25 cellular contexts compared by ENCODE assay signal in the genomic region with DNA sequence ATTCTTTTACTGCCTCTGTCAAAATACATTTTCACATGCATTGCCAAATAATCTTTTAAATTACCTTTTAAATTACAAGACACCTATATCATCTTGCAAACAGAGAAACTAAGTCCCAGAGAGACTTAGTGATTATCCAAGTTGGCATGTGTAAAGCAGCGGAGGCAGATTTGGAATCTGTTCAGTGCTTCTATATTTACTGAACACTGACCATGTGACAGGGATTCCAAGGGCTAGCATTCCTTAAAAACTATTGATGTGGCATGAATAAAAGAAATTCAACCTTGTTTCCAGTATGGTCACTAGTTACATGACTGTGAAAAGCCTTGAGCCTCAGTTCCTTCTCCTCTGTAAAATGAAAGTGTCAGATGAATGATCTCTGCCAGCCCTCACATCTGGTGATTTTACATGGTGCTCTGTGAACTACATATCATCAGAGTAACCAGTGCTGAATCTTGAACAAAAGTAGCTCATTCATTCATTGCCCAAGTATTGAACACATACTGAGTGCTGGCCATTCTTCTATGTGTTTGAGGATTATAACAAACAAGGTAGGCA.
"Had no signal": no experiment of that assay in that cellular context is flagged by ENCODE, and none has a peak within 500 bp of the region (broad histone marks: within the 10 kb centered on the region; RNA-seq: fewer than 3 reads in every experiment).

No MANE protein-coding gene starts in this region.

- H3K4me1 ChIP-seq: ascending aorta, body of pancreas, SJCRH30 had no signal

- DNase-seq: activated CD4-positive, alpha-beta T cell treated with anti-CD3 and anti-CD28 coated beads for 36 hours; activated effector memory CD4-positive, alpha-beta T cell treated with anti-CD3 and anti-CD28 coated beads, Interleukin-2, amount 50 U/mL, for 16 hours; activated naive CD4-positive, alpha-beta T cell treated with Interleukin-2 at 50 U/mL for 16 hours; activated T-cell treated with anti-CD3 and anti-CD28 coated beads, Interleukin-2, amount 50 U/mL, for 4 hours; amniotic stem cell; body of pancreas; MM.1S; NCI-H1105 treated with DMSO at 0.1 percent for 48 hours; NCI-H1436 treated with DMSO at 0.1 percent for 48 hours; NCI-H1930; NCI-H2171 treated with DMSO at 0.1 percent for 48 hours; NCI-H226; NCI-H526; NCI-H774; OCI-M1; RPMI8226; SJCRH30; SK-N-SH had no signal

- H3K9me3 Mint-ChIP-seq: activated T-cell treated with anti-CD3 and anti-CD28 coated beads, Interleukin-2, amount 50 U/mL, for 4 hours; central memory CD8-positive, alpha-beta T cell had no signal

- ATAC-seq: activated CD4-positive, alpha-beta T cell treated with anti-CD3 and anti-CD28 coated beads for 36 hours; activated T-cell treated with anti-CD3 and anti-CD28 coated beads, Interleukin-2, amount 50 U/mL, for 4 hours; body of pancreas; Panc1; Right ventricle myocardium inferior had no signal

- H3K27ac ChIP-seq: ascending aorta, body of pancreas, KMS-11, SJCRH30, VCaP had no signal

- H3K4me3 ChIP-seq: ascending aorta, body of pancreas, SJCRH30 had no signal

- FAIRE-seq: bronchial epithelial cell had no signal

- H3K4me1 Mint-ChIP-seq: activated CD4-positive, alpha-beta T cell treated with anti-CD3 and anti-CD28 coated beads for 36 hours; central memory CD8-positive, alpha-beta T cell had no signal

- H3K27ac Mint-ChIP-seq: activated CD4-positive, alpha-beta T cell treated with anti-CD3 and anti-CD28 coated beads for 36 hours had no signal

- H3K4me2 ChIP-seq: KMS-11, SK-N-SH had no signal

- H3K4me3 Mint-ChIP-seq: activated CD4-positive, alpha-beta T cell treated with anti-CD3 and anti-CD28 coated beads for 36 hours; activated T-cell treated with anti-CD3 and anti-CD28 coated beads, Interleukin-2, amount 50 U/mL, for 4 hours; central memory CD8-positive, alpha-beta T cell had no signal

- H3K36me3 ChIP-seq: ascending aorta, SJCRH30 had no signal

- H3K27me3 ChIP-seq: ascending aorta, body of pancreas, SJCRH30 had no signal

- H3K9ac ChIP-seq: KMS-11, SK-N-SH had no signal

- H3K9me3 ChIP-seq: ascending aorta, body of pancreas, SJCRH30, SK-N-SH had no signal
